ENCODE assay signal across 19 cellular contexts in the genomic region with DNA sequence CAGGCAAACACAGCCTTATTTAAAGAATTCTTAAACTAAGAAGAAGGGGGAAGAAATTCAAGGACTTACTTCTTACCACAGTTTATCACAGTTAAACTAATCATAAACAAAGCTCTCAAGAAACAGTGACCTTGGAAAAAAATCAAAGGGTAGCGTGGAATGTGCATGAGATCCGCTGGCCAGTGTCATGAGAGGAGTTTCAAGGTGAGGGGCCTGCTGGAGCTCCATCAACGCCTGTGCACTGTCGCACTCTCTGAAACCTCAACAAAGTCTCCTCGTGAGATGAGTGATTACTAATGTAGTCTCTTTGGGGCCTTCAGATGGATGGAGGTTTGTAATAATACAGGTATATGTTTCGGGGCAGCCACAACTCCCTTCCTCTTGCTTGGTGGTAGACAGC. TPM values are rescaled to one million over a fixed set of nuclear protein-coding genes. Genes with fewer than 3 reads are reported as not detected.
DNase-seq lines count a peak whose midpoint lies in the region; ATAC-seq, FAIRE-seq and TF ChIP-seq lines count a peak whose summit lies in the region.
"Had no signal": no experiment of that assay in that cellular context is flagged by ENCODE, and none has a peak within 500 bp of the region (broad histone marks: within the 10 kb centered on the region; RNA-seq: fewer than 3 reads in every experiment).

No MANE protein-coding gene starts in this region.

- H3K36me3 ChIP-seq in esophagus muscularis mucosa (no peaks in the 10 kb centered on the region), sigmoid colon (peaks cover 0 to 7% (median 0%) of the 10 kb centered on the region in 4 donors), pancreas (no peaks in the 10 kb centered on the region)
- H3K36me3 ChIP-seq: BE2C had no signal

- peaks cover 47% of the 10 kb centered on the region for H3K4me1 Mint-ChIP-seq in mesothelial cell of epicardium
- H3K4me1 Mint-ChIP-seq: CD8-positive, alpha-beta memory T cell had no signal

- H3K4me3 Mint-ChIP-seq in mesothelial cell of epicardium: no peak overlapping the region
- H3K4me3 Mint-ChIP-seq: CD8-positive, alpha-beta memory T cell had no signal

- H3K4me3 ChIP-seq in esophagus muscularis mucosa: no peak overlapping the region
- no peak overlapping the region for H3K4me3 ChIP-seq in sigmoid colon
- H3K4me3 ChIP-seq in pancreas: no peak overlapping the region
- H3K4me3 ChIP-seq: A549 had no signal

- DNase-seq in esophagus muscularis mucosa (ENCODE audit: extremely low spot score): no peak
- DNase-seq in mesothelial cell of epicardium (ENCODE audit: low spot score in 2 of 2, unreplicated experiment in 2 of 2): no peak
- DNase-seq in sigmoid colon: no peak
- DNase-seq in activated CD4-positive, alpha-beta T cell treated with anti-CD3 and anti-CD28 coated beads, Interleukin-2, amount 50 U/mL, for 4 hours: no peak
- DNase-seq in UCSD-AML1 (lab: John Stamatoyannopoulos, UW; ENCODE audit: unreplicated experiment): no peak
- DNase-seq in pancreas: no peak
- DNase-seq in LoVo (ENCODE audit: low spot score): no peak
- DNase-seq: BE2C; Caco-2; CD8-positive, alpha-beta memory T cell; DMS53; GF-D8 had no signal

- peak overlapping the region; percentile 87 for H3K27ac Mint-ChIP-seq in mesothelial cell of epicardium
- H3K27ac Mint-ChIP-seq: CD8-positive, alpha-beta memory T cell had no signal

- H3K9me3 ChIP-seq in esophagus muscularis mucosa (no peaks in the 10 kb centered on the region), sigmoid colon (no peaks in the 10 kb centered on the region), pancreas (no peaks in the 10 kb centered on the region)
- H3K9me3 ChIP-seq: A549, BE2C, Caco-2 had no signal

- TF ChIP-seq POLR2A in esophagus muscularis mucosa (IDR thresholded peaks at IDR 0.05; ENCODE audit: low read depth) (no peak), sigmoid colon (IDR thresholded peaks at IDR 0.05) (no peak)

- no peak for ATAC-seq in pancreas
- ATAC-seq: A549, HCT116, HepG2 had no signal

- peak overlapping the region; percentile 63 to 73 (median 70) for H3K27ac ChIP-seq in esophagus muscularis mucosa (replicated peaks in 1 of 4)
- H3K27ac ChIP-seq in sigmoid colon: peak overlapping the region; percentile 65 to 80 (median 75)
- H3K27ac ChIP-seq in pancreas: no peak overlapping the region
- H3K27ac ChIP-seq: A549, C4-2B had no signal

- FAIRE-seq in pancreas (lab: Jason Lieb, UNC): no peak
- FAIRE-seq: A549, GM19239, H54, HepG2, HTR-8/SVneo had no signal

- intact Hi-C loops in esophagus muscularis mucosa (cut with DNase I): no loop called here
- intact Hi-C loops in sigmoid colon (cut with DNase I): no loop called here
- intact Hi-C loops in pancreas (cut with DNase I): no loop called here

- H3K27me3 Mint-ChIP-seq in mesothelial cell of epicardium (ENCODE audit: low read depth): no peaks in the 10 kb centered on the region

- peaks cover 5% of the 10 kb centered on the region for H3K36me3 Mint-ChIP-seq in mesothelial cell of epicardium
- H3K36me3 Mint-ChIP-seq: CD8-positive, alpha-beta memory T cell had no signal

- H3K4me1 ChIP-seq in esophagus muscularis mucosa: peaks cover 0 to 96% (median 85%) of the 10 kb centered on the region in 4 donors
- H3K4me1 ChIP-seq in sigmoid colon: peaks cover 0 to 91% (median 76%) of the 10 kb centered on the region in 4 donors
- peaks cover 0 to under 1% (median under 1%) of the 10 kb centered on the region in 3 donors for H3K4me1 ChIP-seq in pancreas
- H3K4me1 ChIP-seq: BE2C had no signal

- TF ChIP-seq EP300 in esophagus muscularis mucosa (IDR thresholded peaks at IDR 0.05): no peak
- no peak for TF ChIP-seq EP300 in sigmoid colon (IDR thresholded peaks at IDR 0.05)

- no peak for TF ChIP-seq CTCF in esophagus muscularis mucosa (IDR thresholded peaks at IDR 0.05)
- no peak for TF ChIP-seq CTCF in mesothelial cell of epicardium (IDR thresholded peaks at IDR 0.05; ENCODE audit: unreplicated experiment)
- TF ChIP-seq CTCF in sigmoid colon (IDR thresholded peaks at IDR 0.05): no peak
- no peak for TF ChIP-seq CTCF in pancreas (IDR thresholded peaks at IDR 0.05)

- 29% methylated on average over 6 of the region's 6 CpGs for WGBS in esophagus muscularis mucosa
- WGBS in sigmoid colon, 2 donors: 74 to 88% methylated on average over 6 of the region's 6 CpGs
- WGBS in pancreas, 2 donors: 91 to 92% methylated on average over 6 of the region's 6 CpGs

- H3K27me3 ChIP-seq in esophagus muscularis mucosa (no peaks in the 10 kb centered on the region), sigmoid colon (no peaks in the 10 kb centered on the region), pancreas (no peaks in the 10 kb centered on the region)
- H3K27me3 ChIP-seq: BE2C had no signal

- peaks cover 4% of the 10 kb centered on the region for H3K9me3 Mint-ChIP-seq in mesothelial cell of epicardium
- H3K9me3 Mint-ChIP-seq: CD8-positive, alpha-beta memory T cell had no signal

RNA-seq across cellular contexts. Expression of gene PRICKLE2, which starts 28.4 kb away (rescaled TPM):
- 10 to 100 TPM; 71.8 to 99.9 (median 84.4) TPM for total RNA-seq in esophagus muscularis mucosa
- 41.3 to 46.2 TPM (median 43.2 TPM) in 3 replicates for total RNA-seq in mesothelial cell of epicardium
- total RNA-seq in sigmoid colon: 10 to 100 TPM; 61.1 to 96.7 (median 69.9) TPM
- 1 to 10 TPM in 2 of 3 donors, under 1 TPM in 1; 0.69 to 3.4 (median 1.2) TPM for polyA plus RNA-seq in sigmoid colon
- 10 to 100 TPM in 2 of 6 donors, 1 to 10 TPM in 4; 5.0 to 13.9 (median 8.7) TPM for total RNA-seq in pancreas
- polyA plus RNA-seq in pancreas: 1 to 10 TPM; 1.5 to 4.1 TPM
- total RNA-seq: CD8-positive, alpha-beta memory T cell had no signal
- polyA plus RNA-seq: CD8-positive, alpha-beta memory T cell had no signal

Comparison
In these comparisons a context has a peak if more than half of its experiments do, and no peak if none do; other contexts are left out.
1. H3K27ac ChIP-seq: peak in esophagus muscularis mucosa (4 of 4) and sigmoid colon (4 of 4); none in pancreas (0 of 4).